Comparison of ENCODE assay signal across 1 cellular context in the genomic region with DNA sequence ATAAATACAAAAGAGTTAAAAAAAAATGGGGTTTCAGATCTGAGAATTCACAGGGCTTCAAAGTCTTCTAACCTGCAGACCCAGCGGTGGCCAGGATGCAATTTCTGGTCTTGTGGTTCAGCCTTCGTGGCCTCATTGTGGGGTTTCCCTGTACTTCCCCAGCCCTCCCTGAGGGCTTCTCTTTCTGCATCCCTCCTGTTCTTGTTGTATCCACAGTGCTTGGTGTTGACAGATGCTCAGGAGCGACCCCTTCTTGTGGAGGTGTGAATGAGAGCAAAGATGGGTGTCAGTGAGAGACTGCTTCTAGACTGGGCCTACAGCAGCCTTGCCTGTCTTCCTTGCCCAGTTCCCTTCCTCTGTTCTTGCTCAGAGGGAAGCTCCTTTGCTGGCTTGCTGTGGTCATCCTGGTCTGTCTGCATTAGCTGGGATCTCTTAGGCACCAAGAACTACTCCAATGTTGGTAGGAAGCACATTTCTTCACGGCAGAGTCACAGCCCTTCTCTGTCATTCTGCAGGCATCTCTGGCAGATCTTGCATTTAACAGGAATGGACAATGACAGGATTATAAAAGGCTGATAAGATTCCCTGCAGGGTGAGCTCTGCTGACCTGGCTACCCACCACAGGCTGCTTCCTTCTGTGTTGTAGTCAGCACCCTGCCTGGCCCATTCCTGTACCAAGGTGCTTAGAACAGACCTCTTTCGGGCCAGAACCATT.
TF ChIP-seq lines count a peak whose summit lies in the region.

No MANE protein-coding gene starts in this region.

TF ChIP-seq in GM23338, 12 proteins besides CTCF, POLR2A, EP300 and RAD21 (continued from another document):
- no peak for TF ChIP-seq REST (IDR thresholded peaks at IDR 0.05; ENCODE audit: unreplicated experiment)
